In the genomic region with DNA sequence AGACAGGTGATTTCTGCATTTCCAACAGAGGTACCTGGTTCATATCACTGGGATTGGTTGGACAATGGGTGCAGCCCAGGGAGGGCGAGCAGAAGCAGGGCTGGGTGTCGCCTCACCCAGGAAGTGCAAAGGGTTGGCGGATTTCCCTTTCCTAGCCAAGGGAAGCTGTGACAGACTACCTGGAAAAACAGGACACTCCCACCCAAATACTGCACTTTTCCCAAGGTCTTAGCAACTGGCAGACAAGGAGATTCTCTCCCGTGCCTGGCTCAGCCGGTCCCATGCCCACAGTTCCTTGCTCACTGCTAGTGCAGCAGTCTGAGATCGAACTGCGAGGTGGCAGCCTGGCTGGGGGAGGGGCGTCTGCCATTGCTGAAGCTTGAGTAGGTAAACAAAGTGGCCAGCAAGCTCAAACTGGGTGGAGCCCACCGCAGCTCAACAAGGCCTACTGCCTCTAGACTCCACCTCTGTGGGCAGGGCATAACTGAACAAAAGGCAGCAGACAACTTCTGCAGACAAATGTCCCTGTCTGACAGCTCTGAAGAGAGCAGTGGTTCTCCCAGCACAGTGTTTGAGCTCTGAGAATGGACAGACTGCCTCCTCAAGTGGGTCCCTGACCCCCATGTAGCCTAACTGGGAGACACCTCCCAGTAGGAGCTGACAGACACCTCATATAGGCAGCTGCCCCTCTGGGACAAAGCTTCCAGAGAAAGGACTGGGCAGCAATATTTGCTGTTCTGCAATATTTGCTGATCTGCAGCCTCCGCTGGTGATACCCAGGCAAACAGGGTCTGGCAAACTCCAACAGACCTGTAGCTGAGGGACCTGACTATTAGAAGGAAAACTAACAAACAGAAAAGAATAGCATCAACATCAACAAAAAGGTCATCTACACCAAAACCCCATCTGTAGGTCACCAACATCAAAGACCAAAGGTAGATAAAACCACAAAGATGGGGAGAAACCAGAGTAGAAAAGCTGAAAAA, we compare ENCODE assay signal across 1 cellular context.
TF ChIP-seq lines count a peak whose summit lies in the region.
"Not testable (repeated sequence)": the region's sequence is repeated elsewhere in the genome, so short reads cannot be mapped to it uniquely, and the experiment has no call there.

No MANE protein-coding gene starts in this region.

TF ChIP-seq in HepG2, 621 proteins besides CTCF, POLR2A, EP300 and RAD21 (continued from another document and continues in another):
- TF ChIP-seq ZNF460 (CRISPR knock-in tag; IDR thresholded peaks at IDR 0.05; ENCODE audit: borderline replicate concordance) (peak; percentile 36; the same call in 1 of the 2 replicates), TARDBP (CRISPR knock-in tag; IDR thresholded peaks at IDR 0.05) (peak; percentile 50; the same call in 1 of the 2 replicates), HOXA3 (CRISPR knock-in tag; IDR thresholded peaks at IDR 0.05) (peak; percentile 54; the same call in 1 of the 2 replicates), NFYB (CRISPR knock-in tag; IDR thresholded peaks at IDR 0.05) (0 out of 2 replicates have a peak, but pooled peaks have one; percentile 24), ZNF782 (CRISPR knock-in tag; IDR thresholded peaks at IDR 0.05; ENCODE audit: borderline replicate concordance) (peak; percentile 59; the same call in 1 of the 2 replicates), KMT2B (CRISPR knock-in tag; IDR thresholded peaks at IDR 0.05) (peak; percentile 57; the same call in 1 of the 2 replicates), ZMYM4 (CRISPR knock-in tag; IDR thresholded peaks at IDR 0.05) (peak; percentile 94), ZBTB34 (CRISPR knock-in tag; IDR thresholded peaks at IDR 0.05) (0 out of 2 replicates have a peak, but pooled peaks have one; percentile 30), TFE3 (CRISPR knock-in tag; IDR thresholded peaks at IDR 0.05) (peak; percentile 45; the same call in 1 of the 2 replicates), ARID4A (CRISPR knock-in tag; IDR thresholded peaks at IDR 0.05; ENCODE audit: borderline replicate concordance) (peak; percentile 65; the same call in 1 of the 2 replicates), ZNF607 (CRISPR knock-in tag; IDR thresholded peaks at IDR 0.05; ENCODE audit: borderline replicate concordance) (0 out of 2 replicates have a peak, but pooled peaks have one; percentile 17), HDAC1 (CRISPR knock-in tag; IDR thresholded peaks at IDR 0.05) (peak; percentile 58; the same call in 1 of the 2 replicates), ZSCAN31 (CRISPR knock-in tag; IDR thresholded peaks at IDR 0.05; ENCODE audit: low read depth) (peak; percentile 60; the same call in 1 of the 2 replicates), ZNF510 (CRISPR knock-in tag; IDR thresholded peaks at IDR 0.05; ENCODE audit: low read depth) (0 out of 2 replicates have a peak, but pooled peaks have one; percentile 54), ZNF12 (CRISPR knock-in tag; IDR thresholded peaks at IDR 0.05) (0 out of 2 replicates have a peak, but pooled peaks have one; percentile 28), ZNF574 (CRISPR knock-in tag; IDR thresholded peaks at IDR 0.05) (peak; percentile 58), ATF7 (CRISPR knock-in tag; IDR thresholded peaks at IDR 0.05) (peak; percentile 77; the same call in 1 of the 2 replicates), ZSCAN29 (CRISPR knock-in tag; conservative IDR thresholded peaks at IDR 0.05) (0 out of 2 replicates have a peak, but pooled peaks have one; percentile 29), ZNF580 (CRISPR knock-in tag; IDR thresholded peaks at IDR 0.05; ENCODE audit: borderline replicate concordance, low read depth) (peak; percentile 58; the same call in 1 of the 2 replicates), NFKB2 (CRISPR knock-in tag; IDR thresholded peaks at IDR 0.05; ENCODE audit: borderline replicate concordance) (peak; percentile 50; the same call in 1 of the 2 replicates), ZNF34 (CRISPR knock-in tag; IDR thresholded peaks at IDR 0.05; ENCODE audit: borderline replicate concordance) (peak; percentile 94; the same call in 1 of the 2 replicates), MXD3 (CRISPR knock-in tag; IDR thresholded peaks at IDR 0.05) (0 out of 2 replicates have a peak, but pooled peaks have one; percentile 52), SMAD3 (CRISPR knock-in tag; IDR thresholded peaks at IDR 0.05) (0 out of 2 replicates have a peak, but pooled peaks have one; percentile 48), ZNF563 (CRISPR knock-in tag; IDR thresholded peaks at IDR 0.05) (0 out of 2 replicates have a peak, but pooled peaks have one; percentile 10), SALL1 (CRISPR knock-in tag; IDR thresholded peaks at IDR 0.05) (peak; percentile 90), PITX1 (CRISPR knock-in tag; IDR thresholded peaks at IDR 0.05) (peak; percentile 71; the same call in 1 of the 2 replicates), SIX4 (CRISPR knock-in tag; IDR thresholded peaks at IDR 0.05) (0 out of 2 replicates have a peak, but pooled peaks have one; percentile 26), ZNF761 (CRISPR knock-in tag; conservative IDR thresholded peaks at IDR 0.05) (0 out of 2 replicates have a peak, but pooled peaks have one; percentile 71), ZNF121 (CRISPR knock-in tag; IDR thresholded peaks at IDR 0.05) (peak; percentile 10; the same call in 1 of the 2 replicates), ARNTL (CRISPR knock-in tag; IDR thresholded peaks at IDR 0.05) (0 out of 2 replicates have a peak, but pooled peaks have one; percentile 33), RCOR2 (CRISPR knock-in tag; IDR thresholded peaks at IDR 0.05) (0 out of 2 replicates have a peak, but pooled peaks have one; percentile 17)
- TF ChIP-seq, protein P1, sequence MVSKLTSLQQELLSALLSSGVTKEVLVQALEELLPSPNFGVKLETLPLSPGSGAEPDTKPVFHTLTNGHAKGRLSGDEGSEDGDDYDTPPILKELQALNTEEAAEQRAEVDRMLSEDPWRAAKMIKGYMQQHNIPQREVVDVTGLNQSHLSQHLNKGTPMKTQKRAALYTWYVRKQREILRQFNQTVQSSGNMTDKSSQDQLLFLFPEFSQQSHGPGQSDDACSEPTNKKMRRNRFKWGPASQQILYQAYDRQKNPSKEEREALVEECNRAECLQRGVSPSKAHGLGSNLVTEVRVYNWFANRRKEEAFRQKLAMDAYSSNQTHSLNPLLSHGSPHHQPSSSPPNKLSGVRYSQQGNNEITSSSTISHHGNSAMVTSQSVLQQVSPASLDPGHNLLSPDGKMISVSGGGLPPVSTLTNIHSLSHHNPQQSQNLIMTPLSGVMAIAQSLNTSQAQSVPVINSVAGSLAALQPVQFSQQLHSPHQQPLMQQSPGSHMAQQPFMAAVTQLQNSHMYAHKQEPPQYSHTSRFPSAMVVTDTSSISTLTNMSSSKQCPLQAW (CRISPR knock-in tag; IDR thresholded peaks at IDR 0.05): peak; percentile 75
- TF ChIP-seq, protein P2, sequence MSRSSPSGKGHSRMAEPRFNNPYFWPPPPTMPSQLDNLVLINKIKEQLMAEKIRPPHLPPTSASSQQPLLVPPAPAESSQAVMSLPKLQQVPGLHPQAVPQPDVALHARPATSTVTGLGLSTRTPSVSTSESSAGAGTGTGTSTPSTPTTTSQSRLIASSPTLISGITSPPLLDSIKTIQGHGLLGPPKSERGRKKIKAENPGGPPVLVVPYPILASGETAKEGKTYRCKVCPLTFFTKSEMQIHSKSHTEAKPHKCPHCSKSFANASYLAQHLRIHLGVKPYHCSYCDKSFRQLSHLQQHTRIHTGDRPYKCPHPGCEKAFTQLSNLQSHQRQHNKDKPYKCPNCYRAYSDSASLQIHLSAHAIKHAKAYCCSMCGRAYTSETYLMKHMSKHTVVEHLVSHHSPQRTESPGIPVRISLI (CRISPR knock-in tag; IDR thresholded peaks at IDR 0.05; ENCODE audit: borderline replicate concordance): peak; percentile 42; the same call in 1 of the 2 replicates
- not testable (repeated sequence) for TF ChIP-seq ATF7 (IDR thresholded peaks at IDR 0.05)
- TF ChIP-seq, protein P3, sequence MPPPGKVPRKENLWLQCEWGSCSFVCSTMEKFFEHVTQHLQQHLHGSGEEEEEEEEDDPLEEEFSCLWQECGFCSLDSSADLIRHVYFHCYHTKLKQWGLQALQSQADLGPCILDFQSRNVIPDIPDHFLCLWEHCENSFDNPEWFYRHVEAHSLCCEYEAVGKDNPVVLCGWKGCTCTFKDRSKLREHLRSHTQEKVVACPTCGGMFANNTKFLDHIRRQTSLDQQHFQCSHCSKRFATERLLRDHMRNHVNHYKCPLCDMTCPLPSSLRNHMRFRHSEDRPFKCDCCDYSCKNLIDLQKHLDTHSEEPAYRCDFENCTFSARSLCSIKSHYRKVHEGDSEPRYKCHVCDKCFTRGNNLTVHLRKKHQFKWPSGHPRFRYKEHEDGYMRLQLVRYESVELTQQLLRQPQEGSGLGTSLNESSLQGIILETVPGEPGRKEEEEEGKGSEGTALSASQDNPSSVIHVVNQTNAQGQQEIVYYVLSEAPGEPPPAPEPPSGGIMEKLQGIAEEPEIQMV (CRISPR knock-in tag; IDR thresholded peaks at IDR 0.05; ENCODE audit: low read depth): 0 out of 2 replicates have a peak, but pooled peaks have one; percentile 73
- TF ChIP-seq, protein P4, sequence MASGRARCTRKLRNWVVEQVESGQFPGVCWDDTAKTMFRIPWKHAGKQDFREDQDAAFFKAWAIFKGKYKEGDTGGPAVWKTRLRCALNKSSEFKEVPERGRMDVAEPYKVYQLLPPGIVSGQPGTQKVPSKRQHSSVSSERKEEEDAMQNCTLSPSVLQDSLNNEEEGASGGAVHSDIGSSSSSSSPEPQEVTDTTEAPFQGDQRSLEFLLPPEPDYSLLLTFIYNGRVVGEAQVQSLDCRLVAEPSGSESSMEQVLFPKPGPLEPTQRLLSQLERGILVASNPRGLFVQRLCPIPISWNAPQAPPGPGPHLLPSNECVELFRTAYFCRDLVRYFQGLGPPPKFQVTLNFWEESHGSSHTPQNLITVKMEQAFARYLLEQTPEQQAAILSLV (CRISPR knock-in tag; IDR thresholded peaks at IDR 0.05; ENCODE audit: borderline replicate concordance): 0 out of 2 replicates have a peak, but pooled peaks have one; percentile 58
